In genomic region chr12:12741705-12742104, GRCh38 we compare ENCODE assay signal across 1 cellular context.
TF ChIP-seq lines count a peak whose summit lies in the region.

No MANE protein-coding gene starts in this region.

TF ChIP-seq in HepG2, 621 proteins besides CTCF, POLR2A, EP300 and RAD21:
- TF ChIP-seq HDAC1 (CRISPR knock-in tag; IDR thresholded peaks at IDR 0.05) (no peak), ZBTB20 (CRISPR knock-in tag; IDR thresholded peaks at IDR 0.05; ENCODE audit: borderline replicate concordance, low read depth) (no peak), ZSCAN5A (CRISPR knock-in tag; IDR thresholded peaks at IDR 0.05; ENCODE audit: borderline replicate concordance) (no peak), EED (CRISPR knock-in tag; IDR thresholded peaks at IDR 0.05) (no peak), NCOR1 (IDR thresholded peaks at IDR 0.05; ENCODE audit: borderline replicate concordance, low read length) (no peak), ZFY (CRISPR knock-in tag; IDR thresholded peaks at IDR 0.05) (no peak), ZMYM4 (CRISPR knock-in tag; IDR thresholded peaks at IDR 0.05) (no peak), ZNF207 (IDR thresholded peaks at IDR 0.05; ENCODE audit: borderline replicate concordance) (no peak), MLXIP (CRISPR knock-in tag; IDR thresholded peaks at IDR 0.05; ENCODE audit: borderline replicate concordance) (no peak), THAP8 (CRISPR knock-in tag; IDR thresholded peaks at IDR 0.05; ENCODE audit: borderline replicate concordance) (no peak), AKNA (CRISPR knock-in tag; IDR thresholded peaks at IDR 0.05; ENCODE audit: borderline replicate concordance) (no peak), NFYB (CRISPR knock-in tag; IDR thresholded peaks at IDR 0.05) (no peak), TBP (CRISPR knock-in tag; IDR thresholded peaks at IDR 0.05) (no peak), THRA (CRISPR knock-in tag; IDR thresholded peaks at IDR 0.05; ENCODE audit: borderline replicate concordance) (no peak), NCOA2 (CRISPR knock-in tag; IDR thresholded peaks at IDR 0.05) (no peak), NPAS2 (CRISPR knock-in tag; IDR thresholded peaks at IDR 0.05; ENCODE audit: borderline replicate concordance) (no peak), HMG20B (CRISPR knock-in tag; conservative IDR thresholded peaks at IDR 0.05) (no peak)
